ENCODE assay signal across 32 cellular contexts in the genomic region with DNA sequence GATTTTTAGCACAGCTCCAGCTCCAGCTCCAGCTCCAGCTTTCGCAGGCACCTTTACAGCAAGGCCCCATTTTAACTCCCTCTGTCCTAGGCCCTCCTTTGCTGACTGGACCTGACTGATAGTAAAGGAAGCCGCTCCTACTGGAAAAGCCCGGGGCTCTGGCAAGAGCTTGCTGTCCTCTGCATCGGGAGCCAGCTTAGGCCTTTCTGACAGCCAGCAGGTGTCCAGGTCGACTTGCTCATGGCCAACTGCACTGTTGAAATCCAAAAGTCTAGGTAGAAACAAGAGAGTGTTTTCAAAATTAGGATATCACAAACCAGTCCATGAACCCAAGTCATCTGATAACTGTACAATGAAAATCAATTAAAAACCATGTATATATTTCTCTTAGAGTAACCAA.
"Had no signal": no experiment of that assay in that cellular context is flagged by ENCODE, and none has a peak within 500 bp of the region (broad histone marks: within the 10 kb centered on the region; RNA-seq: fewer than 3 reads in every experiment).

No MANE protein-coding gene starts in this region.

- H3K4me3 ChIP-seq: ascending aorta, breast epithelium had no signal

- H3K9me3 ChIP-seq: ascending aorta, breast epithelium had no signal

- H3K27ac ChIP-seq: ascending aorta, brain microvascular endothelial cell, breast epithelium, VCaP had no signal

- H3K36me3 ChIP-seq: ascending aorta, breast epithelium had no signal

- ATAC-seq: activated CD4-positive, alpha-beta T cell treated with anti-CD3 and anti-CD28 coated beads for 36 hours; activated CD4-positive, CD25-positive, alpha-beta regulatory T cell treated with anti-CD3 and anti-CD28 coated beads, Interleukin-2, amount 50 U/mL, for 24 hours; activated CD8-positive, alpha-beta memory T cell treated with anti-CD3 and anti-CD28 coated beads, Interleukin-2, amount 10 ng/mL, durations not matched to agents 7 days and 5 days; activated CD8-positive, alpha-beta T cell treated with anti-CD3 and anti-CD28 coated beads, Interleukin-2, amount 10 ng/mL, durations not matched to agents 7 days and 5 days; activated naive CD8-positive, alpha-beta T cell treated with anti-CD3 and anti-CD28 coated beads, Interleukin-2, amount 50 U/mL, for 24 hours had no signal

- DNase-seq: activated B cell treated with CpG ODN at 0.5 μM for 24 hours; activated CD4-positive, alpha-beta memory T cell treated with anti-CD3 and anti-CD28 coated beads, Interleukin-2, amount 10 ng/mL, durations not matched to agents 7 days and 5 days; activated CD4-positive, alpha-beta T cell treated with anti-CD3 and anti-CD28 coated beads for 1 hour; activated CD4-positive, alpha-beta T cell treated with anti-CD3 and anti-CD28 coated beads for 36 hours; activated CD4-positive, alpha-beta T cell treated with anti-CD3 and anti-CD28 coated beads for 48 hours; activated CD4-positive, alpha-beta T cell treated with anti-CD3 and anti-CD28 coated beads, Interleukin-2, amount 10 ng/mL, durations not matched to agents 7 days and 5 days; activated CD4-positive, alpha-beta T cell treated with anti-CD3 and anti-CD28 coated beads, Interleukin-2, amount 50 U/mL, for 48 hours; activated CD8-positive, alpha-beta memory T cell treated with anti-CD3 and anti-CD28 coated beads for 24 hours; activated CD8-positive, alpha-beta memory T cell treated with anti-CD3 and anti-CD28 coated beads, Interleukin-2, amount 10 ng/mL, durations not matched to agents 7 days and 5 days; activated CD8-positive, alpha-beta memory T cell treated with anti-CD3 and anti-CD28 coated beads, Interleukin-2, amount 50 U/mL, for 48 hours; activated CD8-positive, alpha-beta T cell treated with anti-CD3 and anti-CD28 coated beads, Interleukin-2, amount 10 ng/mL, durations not matched to agents 7 days and 5 days; activated effector memory CD4-positive, alpha-beta T cell treated with Interleukin-2 at 50 U/mL for 16 hours; activated gamma-delta T cell; activated naive CD4-positive, alpha-beta T cell treated with anti-CD3 and anti-CD28 coated beads, Interleukin-2, amount 10 ng/mL, durations not matched to agents 7 days and 5 days; activated naive CD4-positive, alpha-beta T cell treated with Interleukin-2 at 50 U/mL for 16 hours; activated naive CD8-positive, alpha-beta T cell treated with anti-CD3 and anti-CD28 coated beads, Interleukin-2, amount 10 ng/mL, durations not matched to agents 7 days and 5 days; activated naive CD8-positive, alpha-beta T cell treated with anti-CD3 and anti-CD28 coated beads, Interleukin-2, amount 50 U/mL, for 24 hours; activated T-cell treated with anti-CD3 and anti-CD28 coated beads, Interleukin-2, amount 50 U/mL, for 24 hours; activated T-cell treated with anti-CD3 and anti-CD28 coated beads, Interleukin-2, amount 50 U/mL, for 48 hours; amygdala; anterior cingulate cortex; brain microvascular endothelial cell; central memory CD4-positive, alpha-beta T cell; cerebellar nuclear complex; T-helper 1 cell; T-helper 2 cell; T-helper 9 cell had no signal

- FAIRE-seq: TTC549 had no signal

- H3K4me1 ChIP-seq: ascending aorta, breast epithelium had no signal

- H3K27me3 ChIP-seq: ascending aorta, brain microvascular endothelial cell, breast epithelium had no signal
